Comparison of ENCODE assay signal across 28 cellular contexts in genomic region chr14:79180656-79181055, GRCh38.
"Had no signal": no experiment of that assay in that cellular context is flagged by ENCODE, and none has a peak within 500 bp of the region (broad histone marks: within the 10 kb centered on the region; RNA-seq: fewer than 3 reads in every experiment).

No MANE protein-coding gene starts in this region.

- H3K4me3 ChIP-seq: colonic mucosa, coronary artery, dorsolateral prefrontal cortex, esophagus muscularis mucosa, esophagus squamous epithelium, gastrocnemius medialis, gastroesophageal sphincter, heart left ventricle, heart right ventricle had no signal

- ATAC-seq: effector memory CD8-positive, alpha-beta T cell; esophagus mucosa; foreskin keratinocyte; gastrocnemius medialis; gastroesophageal sphincter; heart left ventricle; heart right ventricle had no signal

- DNase-seq: colonic mucosa; cortex of kidney; dermis blood vessel endothelial cell; dorsolateral prefrontal cortex; effector CD4-positive, alpha-beta T cell; effector CD8-positive, alpha-beta T cell; effector memory CD4-positive, alpha-beta T cell; effector memory CD8-positive, alpha-beta T cell; endodermal cell; erythroblast; esophagus squamous epithelium; foreskin fibroblast; foreskin keratinocyte; foreskin melanocyte; gastrocnemius medialis; glutamatergic neuron; head of caudate nucleus; heart left ventricle; heart right ventricle had no signal

- H3K27ac ChIP-seq: colonic mucosa, coronary artery, dorsolateral prefrontal cortex, epithelial cell of prostate, esophagus muscularis mucosa, esophagus squamous epithelium, foreskin keratinocyte, gastrocnemius medialis, gastroesophageal sphincter, heart left ventricle, heart right ventricle had no signal

- FAIRE-seq: colon, endometrium, endothelial cell of umbilical vein, frontal cortex had no signal

- H3K27me3 ChIP-seq: colonic mucosa, dorsolateral prefrontal cortex, esophagus muscularis mucosa, esophagus squamous epithelium, foreskin keratinocyte, gastrocnemius medialis, gastroesophageal sphincter, heart left ventricle, heart right ventricle had no signal

- H3K9me3 ChIP-seq: colonic mucosa, esophagus muscularis mucosa, esophagus squamous epithelium, gastrocnemius medialis, gastroesophageal sphincter, heart left ventricle, heart right ventricle had no signal

- H3K4me1 ChIP-seq: colonic mucosa, esophagus squamous epithelium, foreskin keratinocyte, heart left ventricle, heart right ventricle had no signal

- H3K36me3 ChIP-seq: colonic mucosa, esophagus muscularis mucosa, esophagus squamous epithelium, gastrocnemius medialis, gastroesophageal sphincter, heart left ventricle, heart right ventricle had no signal
